In the genomic region with DNA sequence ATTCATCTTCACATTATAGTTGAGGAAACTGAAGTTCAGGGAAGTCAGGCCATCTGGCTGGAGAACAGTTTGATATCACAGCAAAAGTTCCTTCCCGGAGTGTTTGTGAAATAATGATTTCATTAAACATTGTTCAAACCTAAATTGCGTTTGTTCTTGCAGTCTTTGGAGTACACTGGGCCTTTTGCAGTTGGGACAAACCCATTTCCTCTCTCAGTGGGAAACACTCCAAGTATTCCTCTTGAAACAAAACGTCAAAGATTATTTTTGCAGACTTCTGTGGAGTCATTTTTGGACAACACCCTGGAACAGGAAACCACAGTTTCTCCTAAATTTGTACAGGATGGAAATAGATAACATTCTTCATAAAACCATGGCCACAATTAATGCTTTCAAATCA, we compare ENCODE assay signal across 11 cellular contexts.
A peak's percentile ranks its signal among the peaks of the same experiment; 100 is the strongest.
DNase-seq lines count a peak whose midpoint lies in the region; ATAC-seq and TF ChIP-seq lines count a peak whose summit lies in the region.
"Had no signal": no experiment of that assay in that cellular context is flagged by ENCODE, and none has a peak within 500 bp of the region (broad histone marks: within the 10 kb centered on the region; RNA-seq: fewer than 3 reads in every experiment).

No MANE protein-coding gene starts in this region.

- H3K4me3 Mint-ChIP-seq in HFFc6 = peak overlapping the region; percentile 73
- H3K4me3 Mint-ChIP-seq: neural crest cell had no signal

- no peaks in the 10 kb centered on the region for H3K36me3 ChIP-seq in lower lobe of right lung
- no peaks in the 10 kb centered on the region for H3K36me3 ChIP-seq in suprapubic skin
- no peaks in the 10 kb centered on the region for H3K36me3 ChIP-seq in effector memory CD4-positive, alpha-beta T cell (ENCODE audit: control insufficient read depth, insufficient read depth, low read length)

- TF ChIP-seq EP300 in suprapubic skin (IDR thresholded peaks at IDR 0.05) = no peak

- 12% methylated on average over 3 of the region's 3 CpGs for WGBS in suprapubic skin

- peaks cover 42% of the 10 kb centered on the region for H3K4me1 Mint-ChIP-seq in HFFc6 (ENCODE audit: low read depth)

- peaks cover 49% of the 10 kb centered on the region for H3K4me1 ChIP-seq in lower lobe of right lung
- peaks cover 24% of the 10 kb centered on the region for H3K4me1 ChIP-seq in suprapubic skin
- H3K4me1 ChIP-seq in effector memory CD4-positive, alpha-beta T cell (ENCODE audit: control insufficient read depth, insufficient read depth, low read length, poor library complexity, severe bottlenecking) = no peaks in the 10 kb centered on the region

- no peaks in the 10 kb centered on the region for H3K9me3 Mint-ChIP-seq in HFFc6
- H3K9me3 Mint-ChIP-seq: neural crest cell had no signal

- H3K27me3 ChIP-seq in lower lobe of right lung (ENCODE audit: low read depth) = no peaks in the 10 kb centered on the region
- no peaks in the 10 kb centered on the region for H3K27me3 ChIP-seq in suprapubic skin
- no peaks in the 10 kb centered on the region for H3K27me3 ChIP-seq in effector memory CD4-positive, alpha-beta T cell (replicated peaks; ENCODE audit: control insufficient read depth, insufficient read depth, low read length, poor library complexity, severe bottlenecking)

- peak; percentile 31 for DNase-seq in HFFc6
- peak; percentile 57 for DNase-seq in dedifferentiated amniotic fluid mesenchymal stem cell (ENCODE audit: extremely low spot score)
- no peak for DNase-seq in lower lobe of right lung
- DNase-seq in suprapubic skin (ENCODE audit: low spot score in 2 of 2) = no peak
- no peak for DNase-seq in effector memory CD4-positive, alpha-beta T cell
- no peak for DNase-seq in NCI-H2029 (lab: John Stamatoyannopoulos, UW)
- DNase-seq: NCI-H1048, RPMI8226 had no signal

- TF ChIP-seq CTCF in HFFc6 (IDR thresholded peaks at IDR 0.05) (no peak), lower lobe of right lung (IDR thresholded peaks at IDR 0.05) (no peak), suprapubic skin (IDR thresholded peaks at IDR 0.05) (no peak)

- H3K36me3 Mint-ChIP-seq in HFFc6 (ENCODE audit: low read depth) = no peaks in the 10 kb centered on the region

- no peaks in the 10 kb centered on the region for H3K27me3 Mint-ChIP-seq in HFFc6 (ENCODE audit: insufficient read depth)

- H3K4me3 ChIP-seq in lower lobe of right lung = no peak overlapping the region
- no peak overlapping the region for H3K4me3 ChIP-seq in suprapubic skin
- H3K4me3 ChIP-seq in effector memory CD4-positive, alpha-beta T cell (ENCODE audit: insufficient read depth, low read depth, low read length, poor library complexity, severe bottlenecking) = no peak overlapping the region

- intact Hi-C loops in lower lobe of right lung (cut with DNase I) = no loop called here

- no peaks in the 10 kb centered on the region for H3K9me3 ChIP-seq in lower lobe of right lung
- H3K9me3 ChIP-seq in suprapubic skin = no peaks in the 10 kb centered on the region
- H3K9me3 ChIP-seq in effector memory CD4-positive, alpha-beta T cell (ENCODE audit: control insufficient read depth, low read length) = no peaks in the 10 kb centered on the region

- peak overlapping the region; percentile 81 for H3K27ac Mint-ChIP-seq in HFFc6

- TF ChIP-seq POLR2A in suprapubic skin (IDR thresholded peaks at IDR 0.05) = no peak

- H3K27ac ChIP-seq in lower lobe of right lung (peak overlapping the region; percentile 76), suprapubic skin (peak overlapping the region; percentile 88)
- H3K27ac ChIP-seq in effector memory CD4-positive, alpha-beta T cell (ENCODE audit: insufficient read depth, low read length, poor library complexity, severe bottlenecking) = no peak overlapping the region

- peak; percentile 66 to 80 for ATAC-seq in lower lobe of right lung
- no peak for ATAC-seq in HG03442 (IDR thresholded peaks at IDR 0.05; ENCODE audit: unreplicated experiment)
- no peak for ATAC-seq in HG03469 (IDR thresholded peaks at IDR 0.05; ENCODE audit: unreplicated experiment)

Comparison
In these comparisons a context has a peak if more than half of its experiments do, and no peak if none do; other contexts are left out.
1. DNase-seq: peak in HFFc6 (single experiment) and dedifferentiated amniotic fluid mesenchymal stem cell (single experiment); none in lower lobe of right lung (single experiment), suprapubic skin (0 of 2), effector memory CD4-positive, alpha-beta T cell (0 of 3) and NCI-H2029 (single experiment).
2. ATAC-seq: peak in lower lobe of right lung (2 of 2); none in HG03442 (single experiment) and HG03469 (single experiment).